Comparison of ENCODE assay signal across 2 cellular contexts in the genomic region with DNA sequence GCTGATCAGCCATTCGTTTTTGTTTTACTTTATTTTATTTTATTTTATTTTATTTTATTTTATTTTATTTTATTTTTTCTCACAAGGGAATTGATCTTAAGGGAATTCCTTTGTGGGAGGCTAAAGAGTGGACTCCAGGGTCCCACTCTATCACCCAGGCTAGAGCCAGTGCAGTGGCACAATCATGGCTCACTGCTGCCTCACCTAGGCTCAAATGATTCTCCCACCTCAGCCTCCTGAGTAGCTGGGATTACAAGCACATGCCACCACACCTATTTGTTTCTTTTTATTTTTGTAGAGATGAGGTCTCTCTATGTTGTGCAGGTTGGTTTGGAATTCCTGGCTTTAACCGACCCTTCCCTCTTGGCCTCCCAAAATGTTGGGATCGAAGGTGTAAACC.
TF ChIP-seq lines count a peak whose summit lies in the region.

No MANE protein-coding gene starts in this region.

TF ChIP-seq in GM23338, 12 proteins besides CTCF, POLR2A, EP300 and RAD21:
- TF ChIP-seq, protein P1, sequence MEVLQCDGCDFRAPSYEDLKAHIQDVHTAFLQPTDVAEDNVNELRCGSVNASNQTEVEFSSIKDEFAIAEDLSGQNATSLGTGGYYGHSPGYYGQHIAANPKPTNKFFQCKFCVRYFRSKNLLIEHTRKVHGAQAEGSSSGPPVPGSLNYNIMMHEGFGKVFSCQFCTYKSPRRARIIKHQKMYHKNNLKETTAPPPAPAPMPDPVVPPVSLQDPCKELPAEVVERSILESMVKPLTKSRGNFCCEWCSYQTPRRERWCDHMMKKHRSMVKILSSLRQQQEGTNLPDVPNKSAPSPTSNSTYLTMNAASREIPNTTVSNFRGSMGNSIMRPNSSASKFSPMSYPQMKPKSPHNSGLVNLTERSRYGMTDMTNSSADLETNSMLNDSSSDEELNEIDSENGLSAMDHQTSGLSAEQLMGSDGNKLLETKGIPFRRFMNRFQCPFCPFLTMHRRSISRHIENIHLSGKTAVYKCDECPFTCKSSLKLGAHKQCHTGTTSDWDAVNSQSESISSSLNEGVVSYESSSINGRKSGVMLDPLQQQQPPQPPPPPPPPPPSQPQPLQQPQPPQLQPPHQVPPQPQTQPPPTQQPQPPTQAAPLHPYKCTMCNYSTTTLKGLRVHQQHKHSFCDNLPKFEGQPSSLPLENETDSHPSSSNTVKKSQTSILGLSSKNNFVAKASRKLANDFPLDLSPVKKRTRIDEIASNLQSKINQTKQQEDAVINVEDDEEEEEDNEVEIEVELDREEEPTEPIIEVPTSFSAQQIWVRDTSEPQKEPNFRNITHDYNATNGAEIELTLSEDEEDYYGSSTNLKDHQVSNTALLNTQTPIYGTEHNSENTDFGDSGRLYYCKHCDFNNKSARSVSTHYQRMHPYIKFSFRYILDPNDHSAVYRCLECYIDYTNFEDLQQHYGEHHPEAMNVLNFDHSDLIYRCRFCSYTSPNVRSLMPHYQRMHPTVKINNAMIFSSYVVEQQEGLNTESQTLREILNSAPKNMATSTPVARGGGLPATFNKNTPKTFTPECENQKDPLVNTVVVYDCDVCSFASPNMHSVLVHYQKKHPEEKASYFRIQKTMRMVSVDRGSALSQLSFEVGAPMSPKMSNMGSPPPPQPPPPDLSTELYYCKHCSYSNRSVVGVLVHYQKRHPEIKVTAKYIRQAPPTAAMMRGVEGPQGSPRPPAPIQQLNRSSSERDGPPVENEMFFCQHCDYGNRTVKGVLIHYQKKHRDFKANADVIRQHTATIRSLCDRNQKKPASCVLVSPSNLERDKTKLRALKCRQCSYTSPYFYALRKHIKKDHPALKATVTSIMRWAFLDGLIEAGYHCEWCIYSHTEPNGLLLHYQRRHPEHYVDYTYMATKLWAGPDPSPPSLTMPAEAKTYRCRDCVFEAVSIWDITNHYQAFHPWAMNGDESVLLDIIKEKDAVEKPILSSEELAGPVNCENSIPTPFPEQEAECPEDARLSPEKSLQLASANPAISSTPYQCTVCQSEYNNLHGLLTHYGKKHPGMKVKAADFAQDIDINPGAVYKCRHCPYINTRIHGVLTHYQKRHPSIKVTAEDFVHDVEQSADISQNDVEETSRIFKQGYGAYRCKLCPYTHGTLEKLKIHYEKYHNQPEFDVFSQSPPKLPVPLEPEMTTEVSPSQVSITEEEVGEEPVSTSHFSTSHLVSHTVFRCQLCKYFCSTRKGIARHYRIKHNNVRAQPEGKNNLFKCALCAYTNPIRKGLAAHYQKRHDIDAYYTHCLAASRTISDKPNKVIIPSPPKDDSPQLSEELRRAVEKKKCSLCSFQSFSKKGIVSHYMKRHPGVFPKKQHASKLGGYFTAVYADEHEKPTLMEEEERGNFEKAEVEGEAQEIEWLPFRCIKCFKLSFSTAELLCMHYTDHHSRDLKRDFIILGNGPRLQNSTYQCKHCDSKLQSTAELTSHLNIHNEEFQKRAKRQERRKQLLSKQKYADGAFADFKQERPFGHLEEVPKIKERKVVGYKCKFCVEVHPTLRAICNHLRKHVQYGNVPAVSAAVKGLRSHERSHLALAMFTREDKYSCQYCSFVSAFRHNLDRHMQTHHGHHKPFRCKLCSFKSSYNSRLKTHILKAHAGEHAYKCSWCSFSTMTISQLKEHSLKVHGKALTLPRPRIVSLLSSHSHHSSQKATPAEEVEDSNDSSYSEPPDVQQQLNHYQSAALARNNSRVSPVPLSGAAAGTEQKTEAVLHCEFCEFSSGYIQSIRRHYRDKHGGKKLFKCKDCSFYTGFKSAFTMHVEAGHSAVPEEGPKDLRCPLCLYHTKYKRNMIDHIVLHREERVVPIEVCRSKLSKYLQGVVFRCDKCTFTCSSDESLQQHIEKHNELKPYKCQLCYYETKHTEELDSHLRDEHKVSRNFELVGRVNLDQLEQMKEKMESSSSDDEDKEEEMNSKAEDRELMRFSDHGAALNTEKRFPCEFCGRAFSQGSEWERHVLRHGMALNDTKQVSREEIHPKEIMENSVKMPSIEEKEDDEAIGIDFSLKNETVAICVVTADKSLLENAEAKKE (CRISPR knock-in tag; IDR thresholded peaks at IDR 0.05), result no peak
- TF ChIP-seq, protein P2, sequence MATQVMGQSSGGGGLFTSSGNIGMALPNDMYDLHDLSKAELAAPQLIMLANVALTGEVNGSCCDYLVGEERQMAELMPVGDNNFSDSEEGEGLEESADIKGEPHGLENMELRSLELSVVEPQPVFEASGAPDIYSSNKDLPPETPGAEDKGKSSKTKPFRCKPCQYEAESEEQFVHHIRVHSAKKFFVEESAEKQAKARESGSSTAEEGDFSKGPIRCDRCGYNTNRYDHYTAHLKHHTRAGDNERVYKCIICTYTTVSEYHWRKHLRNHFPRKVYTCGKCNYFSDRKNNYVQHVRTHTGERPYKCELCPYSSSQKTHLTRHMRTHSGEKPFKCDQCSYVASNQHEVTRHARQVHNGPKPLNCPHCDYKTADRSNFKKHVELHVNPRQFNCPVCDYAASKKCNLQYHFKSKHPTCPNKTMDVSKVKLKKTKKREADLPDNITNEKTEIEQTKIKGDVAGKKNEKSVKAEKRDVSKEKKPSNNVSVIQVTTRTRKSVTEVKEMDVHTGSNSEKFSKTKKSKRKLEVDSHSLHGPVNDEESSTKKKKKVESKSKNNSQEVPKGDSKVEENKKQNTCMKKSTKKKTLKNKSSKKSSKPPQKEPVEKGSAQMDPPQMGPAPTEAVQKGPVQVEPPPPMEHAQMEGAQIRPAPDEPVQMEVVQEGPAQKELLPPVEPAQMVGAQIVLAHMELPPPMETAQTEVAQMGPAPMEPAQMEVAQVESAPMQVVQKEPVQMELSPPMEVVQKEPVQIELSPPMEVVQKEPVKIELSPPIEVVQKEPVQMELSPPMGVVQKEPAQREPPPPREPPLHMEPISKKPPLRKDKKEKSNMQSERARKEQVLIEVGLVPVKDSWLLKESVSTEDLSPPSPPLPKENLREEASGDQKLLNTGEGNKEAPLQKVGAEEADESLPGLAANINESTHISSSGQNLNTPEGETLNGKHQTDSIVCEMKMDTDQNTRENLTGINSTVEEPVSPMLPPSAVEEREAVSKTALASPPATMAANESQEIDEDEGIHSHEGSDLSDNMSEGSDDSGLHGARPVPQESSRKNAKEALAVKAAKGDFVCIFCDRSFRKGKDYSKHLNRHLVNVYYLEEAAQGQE (IDR thresholded peaks at IDR 0.05; ENCODE audit: unreplicated experiment), result no peak
- TF ChIP-seq ZNF114 (CRISPR knock-in tag; IDR thresholded peaks at IDR 0.05) (no peak), JUNB (IDR thresholded peaks at IDR 0.05; ENCODE audit: unreplicated experiment) (no peak), EZH2phosphoT487 (IDR thresholded peaks at IDR 0.05; ENCODE audit: unreplicated experiment) (no peak), POLR2AphosphoS5 (IDR thresholded peaks at IDR 0.05; ENCODE audit: low read depth) (no peak), ZNF331 (CRISPR knock-in tag; IDR thresholded peaks at IDR 0.05; ENCODE audit: low read depth) (no peak)

TF ChIP-seq in HepG2, 621 proteins besides CTCF, POLR2A, EP300 and RAD21 (continued from another document):
- TF ChIP-seq ZNF557 (CRISPR knock-in tag; IDR thresholded peaks at IDR 0.05), result no peak
- TF ChIP-seq, protein P3, sequence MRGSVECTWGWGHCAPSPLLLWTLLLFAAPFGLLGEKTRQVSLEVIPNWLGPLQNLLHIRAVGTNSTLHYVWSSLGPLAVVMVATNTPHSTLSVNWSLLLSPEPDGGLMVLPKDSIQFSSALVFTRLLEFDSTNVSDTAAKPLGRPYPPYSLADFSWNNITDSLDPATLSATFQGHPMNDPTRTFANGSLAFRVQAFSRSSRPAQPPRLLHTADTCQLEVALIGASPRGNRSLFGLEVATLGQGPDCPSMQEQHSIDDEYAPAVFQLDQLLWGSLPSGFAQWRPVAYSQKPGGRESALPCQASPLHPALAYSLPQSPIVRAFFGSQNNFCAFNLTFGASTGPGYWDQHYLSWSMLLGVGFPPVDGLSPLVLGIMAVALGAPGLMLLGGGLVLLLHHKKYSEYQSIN (CRISPR knock-in tag; IDR thresholded peaks at IDR 0.05; ENCODE audit: borderline replicate concordance), result no peak
- no peak for TF ChIP-seq TAF15 (IDR thresholded peaks at IDR 0.05; ENCODE audit: low read depth, low read length, poor library complexity, severe bottlenecking)
- TF ChIP-seq SMAD9 (CRISPR knock-in tag; IDR thresholded peaks at IDR 0.05), result no peak
- TF ChIP-seq, protein P4, sequence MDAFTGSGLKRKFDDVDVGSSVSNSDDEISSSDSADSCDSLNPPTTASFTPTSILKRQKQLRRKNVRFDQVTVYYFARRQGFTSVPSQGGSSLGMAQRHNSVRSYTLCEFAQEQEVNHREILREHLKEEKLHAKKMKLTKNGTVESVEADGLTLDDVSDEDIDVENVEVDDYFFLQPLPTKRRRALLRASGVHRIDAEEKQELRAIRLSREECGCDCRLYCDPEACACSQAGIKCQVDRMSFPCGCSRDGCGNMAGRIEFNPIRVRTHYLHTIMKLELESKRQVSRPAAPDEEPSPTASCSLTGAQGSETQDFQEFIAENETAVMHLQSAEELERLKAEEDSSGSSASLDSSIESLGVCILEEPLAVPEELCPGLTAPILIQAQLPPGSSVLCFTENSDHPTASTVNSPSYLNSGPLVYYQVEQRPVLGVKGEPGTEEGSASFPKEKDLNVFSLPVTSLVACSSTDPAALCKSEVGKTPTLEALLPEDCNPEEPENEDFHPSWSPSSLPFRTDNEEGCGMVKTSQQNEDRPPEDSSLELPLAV (CRISPR knock-in tag; conservative IDR thresholded peaks at IDR 0.05; ENCODE audit: low read depth), result no peak
- no peak for TF ChIP-seq ZNF33A (CRISPR knock-in tag; IDR thresholded peaks at IDR 0.05; ENCODE audit: borderline replicate concordance)
- TF ChIP-seq ZNF883 (CRISPR knock-in tag; IDR thresholded peaks at IDR 0.05; ENCODE audit: not compliant biosample characterization), result no peak
- TF ChIP-seq ZNF232 (CRISPR knock-in tag; IDR thresholded peaks at IDR 0.05; ENCODE audit: borderline replicate concordance), result no peak
- TF ChIP-seq HMGA1 (CRISPR knock-in tag; conservative IDR thresholded peaks at IDR 0.05), result no peak
